In genomic region chr1:221739677-221740025, GRCh38 we compare ENCODE assay signal across 13 cellular contexts. TPM values are rescaled to one million over a fixed set of nuclear protein-coding genes. Genes with fewer than 3 reads are reported as not detected.
DNase-seq lines count a peak whose midpoint lies in the region; ATAC-seq and TF ChIP-seq lines count a peak whose summit lies in the region.
"Had no signal": no experiment of that assay in that cellular context is flagged by ENCODE, and none has a peak within 500 bp of the region (broad histone marks: within the 10 kb centered on the region; RNA-seq: fewer than 3 reads in every experiment).

No MANE protein-coding gene starts in this region.

- H3K4me3 ChIP-seq in left ventricle myocardium inferior (peak overlapping the region; percentile 80), heart right ventricle (peak overlapping the region in 5 of 10 donors; percentile 57 to 86 (median 72)), right lobe of liver (peak overlapping the region; percentile 50 to 70 (median 52))

- intact Hi-C loops in left ventricle myocardium inferior (cut with micrococcal nuclease) = loop anchor here (10.0 kb wide), 1 partner anchor 195 kb away; no protein-coding TSS in a partner anchor
- intact Hi-C loops in heart right ventricle (cut with DNase I) = loop anchor here in 5 of 10 donors (5.0 to 10.0 kb wide), 9 partner anchors 167 to 715 kb away; no protein-coding TSS in a partner anchor
- intact Hi-C loops in right lobe of liver (cut with DNase I) = no loop called here

- no peak overlapping the region for H3K27ac Mint-ChIP-seq in activated naive CD8-positive, alpha-beta T cell treated with anti-CD3 and anti-CD28 coated beads, Interleukin-2, amount 10 ng/mL, durations not matched to agents 7 days and 5 days
- H3K27ac Mint-ChIP-seq: H9 had no signal

- TF ChIP-seq POLR2A in right lobe of liver (IDR thresholded peaks at IDR 0.05) = no peak

- TF ChIP-seq CTCF in left ventricle myocardium inferior (IDR thresholded peaks at IDR 0.05; ENCODE audit: borderline replicate concordance) = no peak
- TF ChIP-seq CTCF in heart right ventricle (IDR thresholded peaks at IDR 0.05) = no peak
- TF ChIP-seq CTCF in right lobe of liver (IDR thresholded peaks at IDR 0.05) = no peak

- no peaks in the 10 kb centered on the region for H3K27me3 ChIP-seq in left ventricle myocardium inferior (ENCODE audit: low read depth)
- no peaks in the 10 kb centered on the region for H3K27me3 ChIP-seq in heart right ventricle
- no peaks in the 10 kb centered on the region for H3K27me3 ChIP-seq in right lobe of liver
- H3K27me3 ChIP-seq: BE2C, stomach had no signal

- peaks cover 48% of the 10 kb centered on the region for H3K4me1 Mint-ChIP-seq in activated naive CD8-positive, alpha-beta T cell treated with anti-CD3 and anti-CD28 coated beads, Interleukin-2, amount 10 ng/mL, durations not matched to agents 7 days and 5 days

- H3K27me3 Mint-ChIP-seq in activated naive CD8-positive, alpha-beta T cell treated with anti-CD3 and anti-CD28 coated beads, Interleukin-2, amount 10 ng/mL, durations not matched to agents 7 days and 5 days = no peaks in the 10 kb centered on the region

- H3K36me3 Mint-ChIP-seq in activated naive CD8-positive, alpha-beta T cell treated with anti-CD3 and anti-CD28 coated beads, Interleukin-2, amount 10 ng/mL, durations not matched to agents 7 days and 5 days = peaks cover 44% of the 10 kb centered on the region

- 87 to 88% methylated on average over 6 of the region's 6 CpGs for WGBS in heart right ventricle, 2 donors
- WGBS in right lobe of liver (ENCODE audit: insufficient coverage, low coverage, low lambda C conversion rate, missing lambda C conversion rate) = 62% methylated on average over 6 of the region's 6 CpGs

- POLR2A ChIA-PET in activated naive CD8-positive, alpha-beta T cell treated with anti-CD3 and anti-CD28 coated beads, Interleukin-2, amount 10 ng/mL, durations not matched to agents 7 days and 5 days (lab: Charles Lee) = interaction anchor here (2.9 to 5.4 kb wide), 2 partner anchors 15 to 28 kb away, joined by 22 to 159 read pairs; no protein-coding TSS in a partner anchor

- no peak overlapping the region for H3K27ac ChIP-seq in left ventricle myocardium inferior (replicated peaks)
- H3K27ac ChIP-seq in heart right ventricle = peak overlapping the region in 1 of 10 donors; percentile 100
- peak overlapping the region in 2 of 3 donors; percentile 84 to 95 for H3K27ac ChIP-seq in right lobe of liver
- peak overlapping the region; percentile 81 for H3K27ac ChIP-seq in substantia nigra (ENCODE audit: low read depth, low read length, poor library complexity, severe bottlenecking)
- H3K27ac ChIP-seq: epithelial cell of prostate had no signal

- H3K4me3 Mint-ChIP-seq in activated naive CD8-positive, alpha-beta T cell treated with anti-CD3 and anti-CD28 coated beads, Interleukin-2, amount 10 ng/mL, durations not matched to agents 7 days and 5 days = peak overlapping the region; percentile 54
- H3K4me3 Mint-ChIP-seq: H9 had no signal

- H3K4me1 ChIP-seq in left ventricle myocardium inferior (peaks cover 55% of the 10 kb centered on the region), heart right ventricle (peaks cover 3 to 50% (median 28%) of the 10 kb centered on the region in 9 donors), right lobe of liver (peaks cover 0 to 48% (median 20%) of the 10 kb centered on the region in 4 donors)
- H3K4me1 ChIP-seq: BE2C had no signal

- H3K9me3 ChIP-seq in left ventricle myocardium inferior (replicated peaks) (no peaks in the 10 kb centered on the region), heart right ventricle (no peaks in the 10 kb centered on the region), right lobe of liver (no peaks in the 10 kb centered on the region)
- H3K9me3 ChIP-seq: BE2C, stomach had no signal

- H3K36me3 ChIP-seq in left ventricle myocardium inferior = peaks cover 5% of the 10 kb centered on the region
- H3K36me3 ChIP-seq in heart right ventricle = peaks cover 0 to 29% (median 0%) of the 10 kb centered on the region in 9 donors
- peaks cover 0 to 17% (median 4%) of the 10 kb centered on the region in 4 donors for H3K36me3 ChIP-seq in right lobe of liver

- no peak for ATAC-seq in heart right ventricle
- no peak for ATAC-seq in activated naive CD8-positive, alpha-beta T cell treated with anti-CD3 and anti-CD28 coated beads, Interleukin-2, amount 10 ng/mL, durations not matched to agents 7 days and 5 days (ENCODE audit: low read depth)
- ATAC-seq in right lobe of liver = no peak
- ATAC-seq in HG02678 (IDR thresholded peaks at IDR 0.05; ENCODE audit: unreplicated experiment) = no peak
- ATAC-seq in HG02938 (IDR thresholded peaks at IDR 0.05; ENCODE audit: unreplicated experiment) = no peak

- no peak for DNase-seq in left ventricle myocardium inferior
- no peak for DNase-seq in heart right ventricle
- DNase-seq in activated naive CD8-positive, alpha-beta T cell treated with anti-CD3 and anti-CD28 coated beads, Interleukin-2, amount 10 ng/mL, durations not matched to agents 7 days and 5 days = no peak
- no peak for DNase-seq in right lobe of liver
- DNase-seq in substantia nigra (lab: John Stamatoyannopoulos, UW) = no peak
- no peak for DNase-seq in epidermal melanocyte (ENCODE audit: insufficient read length, low spot score)
- DNase-seq: BE2C, H9, NCI-H2171, stomach had no signal

- peaks cover 1% of the 10 kb centered on the region for H3K9me3 Mint-ChIP-seq in activated naive CD8-positive, alpha-beta T cell treated with anti-CD3 and anti-CD28 coated beads, Interleukin-2, amount 10 ng/mL, durations not matched to agents 7 days and 5 days
- H3K9me3 Mint-ChIP-seq: H9 had no signal

RNA-seq across cellular contexts. Expression of gene DUSP10, which starts 2.2 kb away (rescaled TPM):
- 4.6 TPM for total RNA-seq in left ventricle myocardium inferior
- 1 to 10 TPM; 1.8 to 9.7 (median 4.0) TPM for total RNA-seq in heart right ventricle
- polyA plus RNA-seq in heart right ventricle = 1 to 10 TPM; 2.8 to 3.6 TPM
- total RNA-seq in activated naive CD8-positive, alpha-beta T cell treated with anti-CD3 and anti-CD28 coated beads, Interleukin-2, amount 10 ng/mL, durations not matched to agents 7 days and 5 days = 10 to 100 TPM; 14.8 to 15.7 TPM
- total RNA-seq in right lobe of liver = 10 to 100 TPM in 5 of 6 experiments, 1 to 10 TPM in 1; 7.7 to 22.3 (median 16.3) TPM
